9 cellular contexts compared by ENCODE assay signal in genomic region chr3:102129774-102130608, GRCh38.
DNase-seq lines count a peak whose midpoint lies in the region; ATAC-seq, FAIRE-seq and TF ChIP-seq lines count a peak whose summit lies in the region.
"Had no signal": no experiment of that assay in that cellular context is flagged by ENCODE, and none has a peak within 500 bp of the region (broad histone marks: within the 10 kb centered on the region; RNA-seq: fewer than 3 reads in every experiment).

No MANE protein-coding gene starts in this region.

- H3K9me3 Mint-ChIP-seq in activated T-cell treated with anti-CD3 and anti-CD28 coated beads, Interleukin-2, amount 50 U/mL, for 24 hours = peaks cover 3% of the 10 kb centered on the region
- peaks cover 12% of the 10 kb centered on the region for H3K9me3 Mint-ChIP-seq in activated naive CD8-positive, alpha-beta T cell treated with anti-CD3 and anti-CD28 coated beads, Interleukin-2, amount 50 U/mL, for 24 hours

- no peaks in the 10 kb centered on the region for H3K79me2 ChIP-seq in keratinocyte (ENCODE audit: control insufficient read depth, insufficient read depth, low read length)

- H3K4me1 ChIP-seq in keratinocyte (ENCODE audit: control insufficient read depth, extremely low read depth, insufficient read depth, low read length) (peaks cover 16% of the 10 kb centered on the region), transverse colon (peaks cover 0 to 16% (median 12%) of the 10 kb centered on the region in 4 donors)

- dilution Hi-C loops in keratinocyte (cut with MboI; ENCODE audit: extremely low pct_ligation_motif_present, low sequenced_read_pairs) = no loop called here

- H3K36me3 ChIP-seq in keratinocyte (ENCODE audit: control insufficient read depth in 2 of 2, extremely low read depth in 1 of 2, insufficient read depth in 2 of 2, low read length in 2 of 2) = no peaks in the 10 kb centered on the region
- H3K36me3 ChIP-seq in transverse colon = no peaks in the 10 kb centered on the region

- no peaks in the 10 kb centered on the region for H4K20me1 ChIP-seq in keratinocyte (ENCODE audit: control insufficient read depth, extremely low read depth, insufficient read depth, low read length)

- peaks cover 26% of the 10 kb centered on the region for H3K4me1 Mint-ChIP-seq in activated T-cell treated with anti-CD3 and anti-CD28 coated beads, Interleukin-2, amount 50 U/mL, for 24 hours (ENCODE audit: low read depth)
- H3K4me1 Mint-ChIP-seq in activated naive CD8-positive, alpha-beta T cell treated with anti-CD3 and anti-CD28 coated beads, Interleukin-2, amount 50 U/mL, for 24 hours = peaks cover 17% of the 10 kb centered on the region
- H3K4me1 Mint-ChIP-seq: CD8-positive, alpha-beta memory T cell had no signal

- peak; percentile 81 for ATAC-seq in activated naive CD8-positive, alpha-beta T cell treated with anti-CD3 and anti-CD28 coated beads, Interleukin-2, amount 50 U/mL, for 24 hours
- ATAC-seq in HG02885 (IDR thresholded peaks at IDR 0.05; ENCODE audit: poor library complexity, unreplicated experiment) = no peak

- peak overlapping the region; percentile 76 for H2AFZ ChIP-seq in keratinocyte (ENCODE audit: control insufficient read depth, low read length)

- no peaks in the 10 kb centered on the region for H3K27me3 ChIP-seq in keratinocyte (ENCODE audit: control insufficient read depth, extremely low read depth, insufficient read depth, low read length)
- H3K27me3 ChIP-seq in transverse colon = no peaks in the 10 kb centered on the region

- TF ChIP-seq CTCF in keratinocyte (optimal IDR thresholded peaks at IDR 0.05 in 1 of 3, IDR thresholded peaks at IDR 0.05 in 1 of 3, conservative IDR thresholded peaks at IDR 0.05 in 1 of 3; ENCODE audit: extremely low read depth in 1 of 3, insufficient read depth in 2 of 3, low read length in 3 of 3) (no peak), transverse colon (IDR thresholded peaks at IDR 0.05) (no peak)

- WGBS in transverse colon (ENCODE audit: low coverage in 1 of 2), 2 donors = 38 to 45% methylated on average over 3 of the region's 3 CpGs

- H3K4me3 ChIP-seq in keratinocyte (ENCODE audit: control insufficient read depth in 2 of 3, extremely low read depth in 1 of 3, insufficient read depth in 2 of 3, low read depth in 1 of 3, low read length in 3 of 3) = peak overlapping the region in 1 of 3 experiments; percentile 7
- H3K4me3 ChIP-seq in transverse colon = no peak overlapping the region

- peak overlapping the region; percentile 36 for H3K27ac Mint-ChIP-seq in activated T-cell treated with anti-CD3 and anti-CD28 coated beads, Interleukin-2, amount 50 U/mL, for 24 hours
- H3K27ac Mint-ChIP-seq in activated naive CD8-positive, alpha-beta T cell treated with anti-CD3 and anti-CD28 coated beads, Interleukin-2, amount 50 U/mL, for 24 hours = peak overlapping the region; percentile 21

- H3K4me3 Mint-ChIP-seq in activated T-cell treated with anti-CD3 and anti-CD28 coated beads, Interleukin-2, amount 50 U/mL, for 24 hours = no peak overlapping the region
- no peak overlapping the region for H3K4me3 Mint-ChIP-seq in activated naive CD8-positive, alpha-beta T cell treated with anti-CD3 and anti-CD28 coated beads, Interleukin-2, amount 50 U/mL, for 24 hours
- H3K4me3 Mint-ChIP-seq: CD8-positive, alpha-beta memory T cell had no signal

- no peaks in the 10 kb centered on the region for H3K9me3 ChIP-seq in keratinocyte (ENCODE audit: control insufficient read depth, low read depth, low read length)
- H3K9me3 ChIP-seq in transverse colon = no peaks in the 10 kb centered on the region

- peak; percentile 94 for FAIRE-seq in keratinocyte (lab: Jason Lieb, UNC)

- in situ Hi-C loops in transverse colon (cut with MboI; ENCODE audit: low pct_ligation_motif_present in 1 of 4, low pct_unique_long_range_greater_than_20kb in 1 of 4, low sequenced_read_pairs in 3 of 4) = no loop called here

- DNase-seq in activated T-cell treated with anti-CD3 and anti-CD28 coated beads, Interleukin-2, amount 50 U/mL, for 24 hours = no peak
- DNase-seq in activated T-cell treated with anti-CD3 and anti-CD28 coated beads for 4 hours (no peak), keratinocyte (ENCODE audit: low read depth, low spot score) (peak; percentile 42), transverse colon (no peak), DMS153 (lab: John Stamatoyannopoulos, UW) (no peak), NCI-H2107 treated with DMSO at 0.1 percent for 48 hours (lab: John Stamatoyannopoulos, UW; ENCODE audit: unreplicated experiment) (no peak)
- no peak for DNase-seq in activated naive CD8-positive, alpha-beta T cell treated with anti-CD3 and anti-CD28 coated beads, Interleukin-2, amount 50 U/mL, for 24 hours
- DNase-seq: CD8-positive, alpha-beta memory T cell had no signal

- no peaks in the 10 kb centered on the region for H3K9me1 ChIP-seq in keratinocyte (ENCODE audit: control insufficient read depth, extremely low read depth, insufficient read depth, low read length)

- peak; percentile 96 for TF ChIP-seq EP300 in transverse colon (IDR thresholded peaks at IDR 0.05; ENCODE audit: low read depth)

- peak overlapping the region; percentile 56 for H3K9ac ChIP-seq in keratinocyte (ENCODE audit: control insufficient read depth, extremely low read depth, insufficient read depth, low read length)

- H3K4me2 ChIP-seq in keratinocyte (ENCODE audit: control insufficient read depth, extremely low read depth, insufficient read depth, low read depth, low read length) = peak overlapping the region; percentile 52

- H3K27me3 Mint-ChIP-seq in activated T-cell treated with anti-CD3 and anti-CD28 coated beads, Interleukin-2, amount 50 U/mL, for 24 hours = no peaks in the 10 kb centered on the region
- H3K27me3 Mint-ChIP-seq in activated naive CD8-positive, alpha-beta T cell treated with anti-CD3 and anti-CD28 coated beads, Interleukin-2, amount 50 U/mL, for 24 hours = no peaks in the 10 kb centered on the region
- H3K27me3 Mint-ChIP-seq: CD8-positive, alpha-beta memory T cell had no signal

- TF ChIP-seq POLR2A in transverse colon (IDR thresholded peaks at IDR 0.05) = no peak

- peak overlapping the region; percentile 90 for H3K27ac ChIP-seq in keratinocyte (ENCODE audit: control insufficient read depth, insufficient read depth, low read length)
- peak overlapping the region; percentile 57 to 82 (median 70) for H3K27ac ChIP-seq in transverse colon

- intact Hi-C loops in transverse colon (cut with DNase I; ENCODE audit: low total_unique reads) = no loop called here

- H3K36me3 Mint-ChIP-seq in activated T-cell treated with anti-CD3 and anti-CD28 coated beads, Interleukin-2, amount 50 U/mL, for 24 hours (ENCODE audit: low read depth) = no peaks in the 10 kb centered on the region
- H3K36me3 Mint-ChIP-seq in activated naive CD8-positive, alpha-beta T cell treated with anti-CD3 and anti-CD28 coated beads, Interleukin-2, amount 50 U/mL, for 24 hours (ENCODE audit: low read depth) = peaks cover 1% of the 10 kb centered on the region
- H3K36me3 Mint-ChIP-seq: CD8-positive, alpha-beta memory T cell had no signal
